ENCODE assay signal across 19 cellular contexts in the genomic region with DNA sequence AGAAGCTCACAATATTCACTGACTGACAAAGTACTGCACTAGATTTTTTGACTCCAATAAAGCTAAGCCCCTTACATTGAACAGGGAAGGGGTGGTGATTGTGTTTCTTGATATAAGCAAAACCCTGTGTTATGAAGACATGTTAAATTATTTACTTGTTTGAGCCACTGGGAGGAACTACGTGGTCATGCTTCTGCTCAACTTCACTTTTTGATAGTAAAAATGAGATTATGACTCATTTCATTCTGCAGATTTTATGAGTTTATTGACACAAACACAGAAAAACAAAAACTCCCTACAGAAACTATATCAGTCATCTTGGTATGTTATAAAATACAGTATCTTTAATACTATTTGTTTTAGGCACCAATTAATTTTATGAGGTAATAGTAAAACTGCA.
DNase-seq lines count a peak whose midpoint lies in the region; ATAC-seq and TF ChIP-seq lines count a peak whose summit lies in the region.
"Had no signal": no experiment of that assay in that cellular context is flagged by ENCODE, and none has a peak within 500 bp of the region (broad histone marks: within the 10 kb centered on the region; RNA-seq: fewer than 3 reads in every experiment).

No MANE protein-coding gene starts in this region.

- no peaks in the 10 kb centered on the region for H4K20me1 ChIP-seq in IMR-90 (ENCODE audit: insufficient read depth, low read length)

- H3K9me3 ChIP-seq in IMR-90 (ENCODE audit: control insufficient read depth, insufficient read depth, low read length), result no peaks in the 10 kb centered on the region

- intact Hi-C loops in IMR-90 (cut with micrococcal nuclease), result no loop called here

- no peaks in the 10 kb centered on the region for H3K36me3 ChIP-seq in IMR-90 (ENCODE audit: control insufficient read depth, insufficient read depth, low read length)

- no peak overlapping the region for H3K56ac ChIP-seq in IMR-90 (ENCODE audit: extremely low read depth, insufficient read depth, low read length)

- H3K27ac Mint-ChIP-seq in activated CD8-positive, alpha-beta memory T cell treated with anti-CD3 and anti-CD28 coated beads, Interleukin-2, amount 10 ng/mL, durations not matched to agents 7 days and 5 days, result no peak overlapping the region
- H3K27ac Mint-ChIP-seq in stimulated activated effector memory CD8-positive, alpha-beta T cell treated with anti-CD3 and anti-CD28 coated beads, Interleukin-12 subunit alpha, Interleukin-12 subunit beta, amount 100 ng/mL, for 72 hours, result no peak overlapping the region
- H3K27ac Mint-ChIP-seq: activated naive CD4-positive, alpha-beta T cell treated with anti-CD3 and anti-CD28 coated beads, Interleukin-2, amount 50 U/mL, for 72 hours; CD8-positive, alpha-beta memory T cell; HFFc6; nephron had no signal

- H3K4me2 ChIP-seq in IMR-90 (ENCODE audit: low read depth, low read length), result no peak overlapping the region

- no peak overlapping the region for H2BK20ac ChIP-seq in IMR-90 (ENCODE audit: low read depth, low read length)

- no peaks in the 10 kb centered on the region for H3K9me3 Mint-ChIP-seq in activated CD8-positive, alpha-beta memory T cell treated with anti-CD3 and anti-CD28 coated beads, Interleukin-2, amount 10 ng/mL, durations not matched to agents 7 days and 5 days (ENCODE audit: low read depth)
- H3K9me3 Mint-ChIP-seq in stimulated activated effector memory CD8-positive, alpha-beta T cell treated with anti-CD3 and anti-CD28 coated beads, Interleukin-12 subunit alpha, Interleukin-12 subunit beta, amount 100 ng/mL, for 72 hours, result no peaks in the 10 kb centered on the region
- H3K9me3 Mint-ChIP-seq: activated naive CD4-positive, alpha-beta T cell treated with anti-CD3 and anti-CD28 coated beads, Interleukin-2, amount 50 U/mL, for 72 hours; CD8-positive, alpha-beta memory T cell; nephron had no signal

- POLR2A ChIA-PET in IMR-90 (lab: Charles Lee; ENCODE audit: unreplicated experiment), result interaction anchor here (0.6 kb wide), 1 partner anchor 429 kb away, joined by 5 read pairs; no protein-coding TSS in a partner anchor

- TF ChIP-seq POLR2A in IMR-90 (IDR thresholded peaks at IDR 0.05; ENCODE audit: low read depth, low read length), result no peak

- H2BK120ac ChIP-seq in IMR-90 (ENCODE audit: low read depth, low read length), result no peak overlapping the region

- H4K5ac ChIP-seq in IMR-90 (ENCODE audit: low read depth, low read length), result no peak overlapping the region

- no peak overlapping the region for H2AFZ ChIP-seq in IMR-90 (replicated peaks; ENCODE audit: low read length, poor library complexity)

- no peak overlapping the region for H3K4ac ChIP-seq in IMR-90 (ENCODE audit: low read depth, low read length)

- H4K91ac ChIP-seq in IMR-90 (ENCODE audit: insufficient read depth, low read depth, low read length), result no peak overlapping the region

- H2BK5ac ChIP-seq in IMR-90 (ENCODE audit: low read depth, low read length, poor library complexity, severe bottlenecking), result no peak overlapping the region

- no peak overlapping the region for H2AK9ac ChIP-seq in IMR-90 (replicated peaks; ENCODE audit: low read depth, low read length, poor library complexity)

- H3K23ac ChIP-seq in IMR-90 (ENCODE audit: low read depth, low read length), result no peak overlapping the region

- H2BK15ac ChIP-seq in IMR-90 (ENCODE audit: low read depth, low read length), result no peak overlapping the region

- H2AK5ac ChIP-seq in IMR-90 (ENCODE audit: low read depth, low read length), result no peak overlapping the region

- no peaks in the 10 kb centered on the region for H3K4me1 Mint-ChIP-seq in activated CD8-positive, alpha-beta memory T cell treated with anti-CD3 and anti-CD28 coated beads, Interleukin-2, amount 10 ng/mL, durations not matched to agents 7 days and 5 days
- peaks cover 7% of the 10 kb centered on the region for H3K4me1 Mint-ChIP-seq in stimulated activated effector memory CD8-positive, alpha-beta T cell treated with anti-CD3 and anti-CD28 coated beads, Interleukin-12 subunit alpha, Interleukin-12 subunit beta, amount 100 ng/mL, for 72 hours
- H3K4me1 Mint-ChIP-seq: CD8-positive, alpha-beta memory T cell had no signal

- dilution Hi-C loops in IMR-90 (cut with HindIII; ENCODE audit: low sequenced_read_pairs, unreplicated experiment), result no loop called here

- CTCF ChIA-PET in activated CD8-positive, alpha-beta memory T cell treated with anti-CD3 and anti-CD28 coated beads, Interleukin-2, amount 10 ng/mL, durations not matched to agents 7 days and 5 days (lab: Charles Lee), result no interaction called here
- CTCF ChIA-PET in IMR-90 (lab: Yijun Ruan, JAX), result interaction anchor here (0.6 kb wide), 1 partner anchor 80 kb away, joined by 3 read pairs; no protein-coding TSS in a partner anchor

- H3K14ac ChIP-seq in IMR-90 (replicated peaks; ENCODE audit: low read depth, low read length), result no peak overlapping the region

- no peak overlapping the region for H3K4me3 Mint-ChIP-seq in activated CD8-positive, alpha-beta memory T cell treated with anti-CD3 and anti-CD28 coated beads, Interleukin-2, amount 10 ng/mL, durations not matched to agents 7 days and 5 days
- H3K4me3 Mint-ChIP-seq in stimulated activated effector memory CD8-positive, alpha-beta T cell treated with anti-CD3 and anti-CD28 coated beads, Interleukin-12 subunit alpha, Interleukin-12 subunit beta, amount 100 ng/mL, for 72 hours, result peak overlapping the region; percentile 24
- H3K4me3 Mint-ChIP-seq: CD8-positive, alpha-beta memory T cell; HFFc6; nephron had no signal

- no peak overlapping the region for H3K9ac ChIP-seq in IMR-90 (ENCODE audit: low read depth, low read length)

- no peak overlapping the region for H3K27ac ChIP-seq in IMR-90 (ENCODE audit: insufficient read depth, low read length)
- H3K27ac ChIP-seq: RWPE1 had no signal

- ATAC-seq in activated CD8-positive, alpha-beta memory T cell treated with anti-CD3 and anti-CD28 coated beads, Interleukin-2, amount 10 ng/mL, durations not matched to agents 7 days and 5 days, result peak; percentile 23
- ATAC-seq in GM21529 (IDR thresholded peaks at IDR 0.05; ENCODE audit: unreplicated experiment) (peak; percentile 49), IMR-90 (ENCODE audit: low read depth) (peak; percentile 18; the same call in 1 of the 2 replicates), HG03095 (IDR thresholded peaks at IDR 0.05; ENCODE audit: unreplicated experiment) (no peak)
- peak; percentile 81 for ATAC-seq in stimulated activated effector memory CD8-positive, alpha-beta T cell treated with anti-CD3 and anti-CD28 coated beads, Interleukin-12 subunit alpha, Interleukin-12 subunit beta, amount 100 ng/mL, for 72 hours

- peaks cover 3% of the 10 kb centered on the region for H3K27me3 Mint-ChIP-seq in activated CD8-positive, alpha-beta memory T cell treated with anti-CD3 and anti-CD28 coated beads, Interleukin-2, amount 10 ng/mL, durations not matched to agents 7 days and 5 days

- H3K36me3 Mint-ChIP-seq in activated CD8-positive, alpha-beta memory T cell treated with anti-CD3 and anti-CD28 coated beads, Interleukin-2, amount 10 ng/mL, durations not matched to agents 7 days and 5 days, result no peaks in the 10 kb centered on the region
- no peaks in the 10 kb centered on the region for H3K36me3 Mint-ChIP-seq in stimulated activated effector memory CD8-positive, alpha-beta T cell treated with anti-CD3 and anti-CD28 coated beads, Interleukin-12 subunit alpha, Interleukin-12 subunit beta, amount 100 ng/mL, for 72 hours
- H3K36me3 Mint-ChIP-seq: activated naive CD4-positive, alpha-beta T cell treated with anti-CD3 and anti-CD28 coated beads, Interleukin-2, amount 50 U/mL, for 72 hours; CD8-positive, alpha-beta memory T cell had no signal

- peaks cover 8% of the 10 kb centered on the region for H3K4me1 ChIP-seq in IMR-90 (ENCODE audit: control insufficient read depth, insufficient read depth, low read length)

- H3K9me1 ChIP-seq in IMR-90 (ENCODE audit: insufficient read depth, low read length), result no peaks in the 10 kb centered on the region

- H3K4me3 ChIP-seq in IMR-90 (ENCODE audit: insufficient read depth, low read depth, low read length), result no peak overlapping the region

- WGBS in IMR-90 (ENCODE audit: extremely low coverage in 2 of 2, insufficient read length in 1 of 2), 2 experiments, result no CpG with 5 or more reads among the region's 1 CpG

- no TSS peak for BruUV-seq in IMR-90 (replicated peaks; lab: Mats Ljungman, UMichigan)

- peak; percentile 17; the same call in 1 of the 2 replicates for TF ChIP-seq RAD21 in IMR-90 (IDR thresholded peaks at IDR 0.05; ENCODE audit: low read length)

- in situ Hi-C loops in IMR-90 (cut with MboI; ENCODE audit: low sequenced_read_pairs), result no loop called here

- no peaks in the 10 kb centered on the region; a peak in 3 of 4 replicates for H3K79me1 ChIP-seq in IMR-90 (ENCODE audit: low read depth in 1 of 2, low read length in 2 of 2)

- H3K27me3 ChIP-seq in IMR-90 (ENCODE audit: control insufficient read depth, insufficient read depth, low read length), result no peaks in the 10 kb centered on the region

- DNase-seq in activated CD8-positive, alpha-beta memory T cell treated with anti-CD3 and anti-CD28 coated beads, Interleukin-2, amount 10 ng/mL, durations not matched to agents 7 days and 5 days, result no peak
- no peak for DNase-seq in activated CD8-positive, alpha-beta memory T cell treated with anti-CD3 and anti-CD28 coated beads for 24 hours
- DNase-seq in IMR-90, result peak; percentile 25
- DNase-seq in stimulated activated effector memory CD8-positive, alpha-beta T cell treated with anti-CD3 and anti-CD28 coated beads, Interleukin-12 subunit alpha, Interleukin-12 subunit beta, amount 100 ng/mL, for 72 hours (ENCODE audit: low spot score in 2 of 2), result no peak
- DNase-seq in NCI-H2196 treated with DMSO at 0.1 percent for 48 hours (lab: John Stamatoyannopoulos, UW; ENCODE audit: unreplicated experiment), result no peak
- no peak for DNase-seq in NCI-H2107 treated with DMSO at 0.1 percent for 48 hours (lab: John Stamatoyannopoulos, UW; ENCODE audit: unreplicated experiment)
- DNase-seq: ACHN; activated CD4-positive, CD25-positive, alpha-beta regulatory T cell treated with anti-CD3 and anti-CD28 coated beads, Interleukin-2, amount 50 U/mL, for 72 hours; CD8-positive, alpha-beta memory T cell; effector CD8-positive, alpha-beta T cell; foreskin fibroblast; HFFc6; NCI-H1048; stimulated activated CD4-positive, alpha-beta T cell treated with anti-CD3 and anti-CD28 coated beads, Interleukin-15, amount 100 ng/mL, for 24 hours had no signal

- no peak overlapping the region for H3K18ac ChIP-seq in IMR-90 (ENCODE audit: low read depth, low read length)

- TF ChIP-seq CTCF in IMR-90 (conservative IDR thresholded peaks at IDR 0.05; ENCODE audit: low read depth, low read length), result 0 out of 2 replicates have a peak, but pooled peaks have one; percentile 3

- H4K8ac ChIP-seq in IMR-90 (ENCODE audit: low read depth in 2 of 2, low read length in 2 of 2), result no peak overlapping the region

TF ChIP-seq in IMR-90, 13 proteins besides CTCF, POLR2A, EP300 and RAD21 (continues in another document):
- TF ChIP-seq MXI1 (IDR thresholded peaks at IDR 0.05; ENCODE audit: borderline replicate concordance, low read depth, low read length) (no peak), RCOR1 (IDR thresholded peaks at IDR 0.05; ENCODE audit: insufficient replicate concordance, low read length) (no peak)
